ENCODE assay signal across 10 cellular contexts in the genomic region with DNA sequence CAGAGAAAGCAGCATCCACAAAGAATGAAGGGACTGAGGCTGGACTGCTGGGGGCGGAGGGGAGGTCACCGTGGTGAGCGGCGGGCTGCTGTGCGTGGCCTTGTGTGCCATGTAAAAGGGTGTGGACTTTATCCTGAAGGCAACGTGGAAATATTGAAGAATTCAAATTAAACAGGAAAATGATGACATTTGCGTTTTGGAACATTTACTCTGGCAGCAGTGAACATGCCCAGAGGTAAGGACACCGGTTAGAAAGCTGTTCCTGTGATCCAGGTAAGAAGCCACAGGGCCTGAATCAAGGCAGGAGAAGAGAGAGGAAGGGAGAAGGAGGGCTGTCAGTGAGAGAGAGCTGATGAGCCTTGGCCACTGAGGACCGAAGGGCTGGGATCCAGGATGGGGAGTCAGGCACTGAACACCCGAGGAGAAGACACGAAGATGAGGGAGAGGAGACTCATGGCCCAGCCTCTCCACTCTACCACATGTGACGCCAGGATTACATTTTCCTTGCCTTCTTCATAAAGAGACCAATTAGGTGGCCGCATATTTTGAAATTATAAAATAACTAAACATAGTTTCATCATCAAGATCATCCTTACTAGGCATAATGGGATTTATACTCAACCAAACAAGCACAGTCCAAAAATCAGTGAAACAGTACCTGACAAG. TPM values are rescaled to one million over a fixed set of nuclear protein-coding genes. Genes with fewer than 3 reads are reported as not detected.
DNase-seq lines count a peak whose midpoint lies in the region; ATAC-seq and TF ChIP-seq lines count a peak whose summit lies in the region.
"Had no signal": no experiment of that assay in that cellular context is flagged by ENCODE, and none has a peak within 500 bp of the region (broad histone marks: within the 10 kb centered on the region; RNA-seq: fewer than 3 reads in every experiment).

No MANE protein-coding gene starts in this region.

- H3K4me1 ChIP-seq in GM23248 (ENCODE audit: insufficient read depth) (peaks cover 95% of the 10 kb centered on the region), iPS-20b (ENCODE audit: insufficient read depth, low read length) (peaks cover 25% of the 10 kb centered on the region), smooth muscle cell (ENCODE audit: low read depth) (peaks cover 16% of the 10 kb centered on the region)

- H4K20me1 ChIP-seq in GM23248 (ENCODE audit: insufficient read depth) (no peaks in the 10 kb centered on the region), smooth muscle cell (ENCODE audit: low read depth) (no peaks in the 10 kb centered on the region)

- in situ Hi-C loops in GM23248 (cut with MboI): no loop called here

- no peaks in the 10 kb centered on the region for H3K9me3 ChIP-seq in GM23248 (ENCODE audit: low read depth)
- no peaks in the 10 kb centered on the region for H3K9me3 ChIP-seq in iPS-20b (ENCODE audit: insufficient read depth, low read depth, low read length)
- no peaks in the 10 kb centered on the region for H3K9me3 ChIP-seq in smooth muscle cell (replicated peaks; ENCODE audit: low read depth)

- H3K79me2 ChIP-seq in GM23248 (ENCODE audit: insufficient read depth): peaks cover 87% of the 10 kb centered on the region
- peaks cover 23% of the 10 kb centered on the region for H3K79me2 ChIP-seq in smooth muscle cell (ENCODE audit: low read depth)

- peak overlapping the region; percentile 73 for H3K9ac ChIP-seq in GM23248
- peak overlapping the region; percentile 40; the same call in 1 of the 2 replicates for H3K9ac ChIP-seq in iPS-20b (ENCODE audit: low read depth, low read length)
- peak overlapping the region; percentile 69 for H3K9ac ChIP-seq in smooth muscle cell (ENCODE audit: low read depth)

- H3K9me3 Mint-ChIP-seq in activated T-helper 17 cell treated with anti-CD3 and anti-CD28 coated beads, Interleukin-2, amount 50 U/mL, for 72 hours: no peaks in the 10 kb centered on the region

- no peaks in the 10 kb centered on the region for H3K9me2 ChIP-seq in GM23248 (ENCODE audit: insufficient read depth)

- no peak for ATAC-seq in activated T-helper 17 cell treated with anti-CD3 and anti-CD28 coated beads, Interleukin-2, amount 50 U/mL, for 72 hours (replicated peaks)
- no peak for ATAC-seq in GM18519 (IDR thresholded peaks at IDR 0.05; ENCODE audit: low FRiP score, unreplicated experiment)

- peaks cover 48% of the 10 kb centered on the region for H3K36me3 ChIP-seq in GM23248 (ENCODE audit: low read depth)
- peaks cover 16% of the 10 kb centered on the region for H3K36me3 ChIP-seq in iPS-20b (ENCODE audit: insufficient read depth, low read depth, low read length)
- no peaks in the 10 kb centered on the region for H3K36me3 ChIP-seq in smooth muscle cell (ENCODE audit: low read depth)

- DNase-seq in GM23248 (peak; percentile 54), smooth muscle cell (lab: John Stamatoyannopoulos, UW; ENCODE audit: unreplicated experiment) (no peak), DMS79 treated with DMSO at 0.1 percent for 48 hours (lab: John Stamatoyannopoulos, UW) (no peak), NCI-H1092 (lab: John Stamatoyannopoulos, UW) (no peak), NCI-H1436 (lab: John Stamatoyannopoulos, UW) (no peak)
- DNase-seq: activated CD8-positive, alpha-beta memory T cell treated with anti-CD3 and anti-CD28 coated beads, Interleukin-2, amount 50 U/mL, for 4 hours; NCI-H1436 treated with DMSO at 0.1 percent for 48 hours had no signal

- 45 to 47% methylated on average over 13 of the region's 13 CpGs for WGBS in GM23248 (ENCODE audit: low coverage in 1 of 2, low lambda C conversion rate in 2 of 2, missing lambda C conversion rate in 2 of 2), 2 experiments
- WGBS in smooth muscle cell (ENCODE audit: low lambda C conversion rate): 86% methylated on average over 13 of the region's 13 CpGs

- H3K4me2 ChIP-seq in GM23248 (ENCODE audit: unreplicated experiment): peak overlapping the region; percentile 62
- H3K4me2 ChIP-seq in smooth muscle cell: peak overlapping the region; percentile 69

- H3F3A ChIP-seq in GM23248 (ENCODE audit: insufficient read depth): peaks cover 93% of the 10 kb centered on the region
- H3F3A ChIP-seq in smooth muscle cell (ENCODE audit: low read depth): peaks cover 33% of the 10 kb centered on the region

- H3K4me1 Mint-ChIP-seq in activated T-helper 17 cell treated with anti-CD3 and anti-CD28 coated beads, Interleukin-2, amount 50 U/mL, for 72 hours: peaks cover 5% of the 10 kb centered on the region

- TF ChIP-seq CTCF in smooth muscle cell (IDR thresholded peaks at IDR 0.05; ENCODE audit: borderline replicate concordance, insufficient read depth, poor library complexity, severe bottlenecking): no peak

- no peak overlapping the region for H2AFZ ChIP-seq in GM23248
- H2AFZ ChIP-seq in smooth muscle cell (ENCODE audit: low read depth): no peak overlapping the region

- peak overlapping the region; percentile 81 for H3K27ac Mint-ChIP-seq in activated T-helper 17 cell treated with anti-CD3 and anti-CD28 coated beads, Interleukin-2, amount 50 U/mL, for 72 hours

- H3K27ac ChIP-seq in GM23248 (peak overlapping the region; percentile 98), iPS-20b (ENCODE audit: low read length) (peak overlapping the region; percentile 88), smooth muscle cell (ENCODE audit: low read depth) (peak overlapping the region; percentile 97)

- H3K27me3 Mint-ChIP-seq in activated T-helper 17 cell treated with anti-CD3 and anti-CD28 coated beads, Interleukin-2, amount 50 U/mL, for 72 hours: no peaks in the 10 kb centered on the region

- H3K4me3 Mint-ChIP-seq in activated T-helper 17 cell treated with anti-CD3 and anti-CD28 coated beads, Interleukin-2, amount 50 U/mL, for 72 hours: no peak overlapping the region

- H3K36me3 Mint-ChIP-seq in activated T-helper 17 cell treated with anti-CD3 and anti-CD28 coated beads, Interleukin-2, amount 50 U/mL, for 72 hours (ENCODE audit: low read depth): peaks cover 36% of the 10 kb centered on the region

- H3K27me3 ChIP-seq in GM23248 (replicated peaks; ENCODE audit: insufficient read depth) (no peaks in the 10 kb centered on the region), iPS-20b (ENCODE audit: insufficient read depth, low read length) (no peaks in the 10 kb centered on the region), smooth muscle cell (ENCODE audit: low read depth) (no peaks in the 10 kb centered on the region)

- peak overlapping the region; percentile 20; the same call in 1 of the 2 replicates for H3K4me3 ChIP-seq in GM23248
- no peak overlapping the region for H3K4me3 ChIP-seq in iPS-20b (ENCODE audit: low read length)
- H3K4me3 ChIP-seq in smooth muscle cell: peak overlapping the region; percentile 20

RNA-seq across cellular contexts. Expression of a gene that starts 58.4 kb away (rescaled TPM):
- 174 and 182 TPM in 2 replicates for total RNA-seq in GM23248 (2014; rRNA removed; shearing (Covaris generic))
- polyA plus RNA-seq in GM23248 (2016; fragmentation: Nextera tagmentation; extraction: Ambion mirVana) (141 and 145 TPM in 2 replicates), smooth muscle cell (17.2 and 18.2 TPM in 2 replicates)
- total RNA-seq in activated T-helper 17 cell treated with anti-CD3 and anti-CD28 coated beads, Interleukin-2, amount 50 U/mL, for 72 hours: 1 to 10 TPM; 1.7 to 5.4 TPM
- total RNA-seq in smooth muscle cell: 32.0 and 35.6 TPM in 2 replicates
